Comparison of ENCODE assay signal across 24 cellular contexts in the genomic region with DNA sequence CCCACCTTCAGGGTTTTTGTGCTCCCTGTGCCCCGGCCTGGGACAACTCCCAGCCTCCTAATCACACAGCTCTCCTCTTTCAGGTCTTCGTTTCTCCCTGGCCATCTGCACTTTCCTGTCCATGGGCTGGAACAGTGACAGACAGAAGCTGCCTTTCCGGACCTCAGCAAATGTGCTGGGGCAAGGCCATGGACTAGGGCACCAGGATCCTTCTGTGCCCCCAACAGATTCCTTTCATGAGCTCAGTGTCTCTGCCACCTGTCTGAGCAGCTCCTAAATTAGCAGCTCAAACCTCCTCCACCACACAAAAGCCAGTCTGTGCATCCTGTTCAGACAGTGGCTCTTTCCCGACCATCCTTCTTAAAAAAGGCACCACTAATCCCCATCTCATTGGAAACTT. TPM values are rescaled to one million over a fixed set of nuclear protein-coding genes. Genes with fewer than 3 reads are reported as not detected.
DNase-seq lines count a peak whose midpoint lies in the region; ATAC-seq lines count a peak whose summit lies in the region.
"Had no signal": no experiment of that assay in that cellular context is flagged by ENCODE, and none has a peak within 500 bp of the region (broad histone marks: within the 10 kb centered on the region; RNA-seq: fewer than 3 reads in every experiment).

No MANE protein-coding gene starts in this region.

- H3K9me3 ChIP-seq in T-helper 17 cell (ENCODE audit: control insufficient read depth, low read length, poor library complexity, severe bottlenecking): no peaks in the 10 kb centered on the region
- H3K9me3 ChIP-seq: SK-N-SH had no signal

- peak; percentile 42 for DNase-seq in NCI-H146 (lab: John Stamatoyannopoulos, UW)
- DNase-seq in NCI-H146 treated with DMSO at 0.1 percent for 48 hours (lab: John Stamatoyannopoulos, UW; ENCODE audit: unreplicated experiment): no peak
- no peak for DNase-seq in T-helper 17 cell
- DNase-seq in myocyte (ENCODE audit: low read depth): peak; percentile 91
- DNase-seq in Right ventricle myocardium inferior (ENCODE audit: missing footprints): no peak
- no peak for DNase-seq in NOMO-1 treated with DMSO at 0.1 percent for 48 hours (lab: John Stamatoyannopoulos, UW; ENCODE audit: unreplicated experiment)
- DNase-seq: AML-193; Calu3; CD8-positive, alpha-beta memory T cell; DMS79 treated with DMSO at 0.1 percent for 48 hours; KG1; NCI-H1092 treated with DMSO at 0.1 percent for 48 hours; NCI-H1436 treated with DMSO at 0.1 percent for 48 hours; NCI-H2029 treated with DMSO at 0.1 percent for 48 hours; NCI-H2171; NCI-H345; NCI-H524 treated with DMSO at 0.1 percent for 48 hours; PC-3; RPMI8226; SHP77 treated with DMSO at 0.1 percent for 48 hours; SK-N-SH had no signal

- no peaks in the 10 kb centered on the region for H3K4me1 Mint-ChIP-seq in T-helper 17 cell
- H3K4me1 Mint-ChIP-seq: CD8-positive, alpha-beta memory T cell had no signal

- peaks cover 7% of the 10 kb centered on the region for H3K36me3 Mint-ChIP-seq in T-helper 17 cell (ENCODE audit: low read depth)
- H3K36me3 Mint-ChIP-seq: CD8-positive, alpha-beta memory T cell had no signal

- peaks cover 72% of the 10 kb centered on the region for H3K27me3 Mint-ChIP-seq in T-helper 17 cell

- intact Hi-C loops in Right ventricle myocardium inferior (cut with DNase I): no loop called here

- H3K27ac Mint-ChIP-seq in T-helper 17 cell: peak overlapping the region; percentile 43

- peak overlapping the region; percentile 69 for H3K4me3 Mint-ChIP-seq in T-helper 17 cell
- H3K4me3 Mint-ChIP-seq: CD8-positive, alpha-beta memory T cell had no signal

- ATAC-seq in T-helper 17 cell (no peak), HG02973 (IDR thresholded peaks at IDR 0.05; ENCODE audit: unreplicated experiment) (no peak), Right ventricle myocardium inferior (no peak)
- ATAC-seq: GM12878, HCT116, PC-3 had no signal

RNA-seq across cellular contexts. Expression of gene FRMD4A, which starts 41.9 kb away (rescaled TPM):
- total RNA-seq in T-helper 17 cell (1 to 10 TPM; 1.3 to 2.7 TPM), myocyte (23.0 and 34.6 TPM in 2 replicates), Right ventricle myocardium inferior (42.3 TPM)
- 19.7 TPM for polyA plus RNA-seq in myocyte (2012)

Comparison
In these comparisons a context has a peak if more than half of its experiments do, and no peak if none do; other contexts are left out.
1. DNase-seq: peak in NCI-H146 (single experiment) and myocyte (single experiment); none in NCI-H146 treated with DMSO at 0.1 percent for 48 hours (single experiment), T-helper 17 cell (0 of 3), Right ventricle myocardium inferior (single experiment) and NOMO-1 treated with DMSO at 0.1 percent for 48 hours (single experiment).